10 cellular contexts compared by ENCODE assay signal in genomic region chr9:126516561-126516935, GRCh38.
A peak's percentile ranks its signal among the peaks of the same experiment; 100 is the strongest.
DNase-seq lines count a peak whose midpoint lies in the region; ATAC-seq and TF ChIP-seq lines count a peak whose summit lies in the region.
"Had no signal": no experiment of that assay in that cellular context is flagged by ENCODE, and none has a peak within 500 bp of the region (broad histone marks: within the 10 kb centered on the region; RNA-seq: fewer than 3 reads in every experiment).

No MANE protein-coding gene starts in this region.

- H3K4me2 ChIP-seq in DND-41 (ENCODE audit: insufficient read depth, low read length) (peak overlapping the region; percentile 59), PC-9 (peak overlapping the region; percentile 68)

- H3K27ac ChIP-seq in DND-41 (ENCODE audit: low read length) (no peak overlapping the region), PC-9 (no peak overlapping the region)
- H3K27ac ChIP-seq: gastrocnemius medialis had no signal

- CTCF ChIA-PET in PC-9 (lab: Charles Lee): no interaction called here

- H3K4me1 Mint-ChIP-seq in effector memory CD8-positive, alpha-beta T cell (ENCODE audit: low read depth in 2 of 2): peaks cover 39 to 45% of the 10 kb centered on the region in 2 donors

- H3K27me3 Mint-ChIP-seq in effector memory CD8-positive, alpha-beta T cell: no peaks in the 10 kb centered on the region

- H3K9me3 ChIP-seq in DND-41 (ENCODE audit: insufficient read depth, low read length, severe bottlenecking): no peaks in the 10 kb centered on the region
- H3K9me3 ChIP-seq in PC-9 (ENCODE audit: insufficient read depth, low read depth): no peaks in the 10 kb centered on the region
- H3K9me3 ChIP-seq: gastrocnemius medialis had no signal

- no peaks in the 10 kb centered on the region for H3K9me3 Mint-ChIP-seq in effector memory CD8-positive, alpha-beta T cell

- no peak overlapping the region for H3K9ac ChIP-seq in DND-41 (ENCODE audit: low read depth, low read length)

- peak overlapping the region; percentile 89 to 93 for H3K27ac Mint-ChIP-seq in effector memory CD8-positive, alpha-beta T cell

- H3K36me3 Mint-ChIP-seq in effector memory CD8-positive, alpha-beta T cell (ENCODE audit: insufficient read depth): no peaks in the 10 kb centered on the region

- no TSS peak for BruUV-seq in PC-9 (replicated peaks; lab: Mats Ljungman, UMichigan)

- H3K4me3 ChIP-seq in DND-41 (ENCODE audit: low read depth in 1 of 2, low read length in 2 of 2) (peak overlapping the region in 1 of 2 experiments; percentile 36; a peak in 1 of 4 replicates), PC-9 (peak overlapping the region; percentile 36; the same call in 1 of the 2 replicates)

- H3K27me3 ChIP-seq in DND-41 (ENCODE audit: insufficient read depth, low read length, poor library complexity) (peaks cover 32% of the 10 kb centered on the region), PC-9 (ENCODE audit: insufficient read depth, low read depth) (peaks cover 51% of the 10 kb centered on the region)

- H2AFZ ChIP-seq in DND-41 (ENCODE audit: low read depth, low read length): no peak overlapping the region
- H2AFZ ChIP-seq in PC-9: no peak overlapping the region

- H3K36me3 ChIP-seq in DND-41 (ENCODE audit: insufficient read depth, low read length): no peaks in the 10 kb centered on the region
- no peaks in the 10 kb centered on the region for H3K36me3 ChIP-seq in PC-9 (ENCODE audit: low read depth)
- H3K36me3 ChIP-seq: gastrocnemius medialis had no signal

- no peaks in the 10 kb centered on the region for H3K9me2 ChIP-seq in PC-9 (ENCODE audit: insufficient read depth)

- H3K4me3 Mint-ChIP-seq in effector memory CD8-positive, alpha-beta T cell: peak overlapping the region; percentile 81 to 91

- POLR2A ChIA-PET in PC-9 (lab: Charles Lee; ENCODE audit: unreplicated experiment): no interaction called here

- no peak for ATAC-seq in DND-41 (ENCODE audit: insufficient read depth, low read depth)
- ATAC-seq in effector memory CD8-positive, alpha-beta T cell (replicated peaks): no peak

- H4K20me1 ChIP-seq in DND-41 (ENCODE audit: insufficient read depth, low read length) (peaks cover 3% of the 10 kb centered on the region; the same call in 1 of the 2 replicates), PC-9 (ENCODE audit: insufficient read depth) (no peaks in the 10 kb centered on the region)

- intact Hi-C loops in PC-9 (cut with micrococcal nuclease; ENCODE audit: unreplicated experiment) (no loop called here), posterior vena cava (cut with DNase I) (no loop called here)

- H3F3A ChIP-seq in PC-9 (ENCODE audit: insufficient read depth, low read depth): 0 out of 2 replicates have a peak, but pooled peaks cover 5% of the 10 kb centered on the region

- peaks cover 16% of the 10 kb centered on the region; the same call in 1 of the 2 replicates for H3K4me1 ChIP-seq in DND-41 (ENCODE audit: insufficient read depth, low read length)
- H3K4me1 ChIP-seq in PC-9 (replicated peaks; ENCODE audit: insufficient read depth): no peaks in the 10 kb centered on the region

- no peak for TF ChIP-seq CTCF in DND-41 (IDR thresholded peaks at IDR 0.05; ENCODE audit: borderline replicate concordance, extremely low read depth, low read length, poor library complexity, severe bottlenecking)
- TF ChIP-seq CTCF in PC-9 (conservative IDR thresholded peaks at IDR 0.05): no peak

- no peak for DNase-seq in DND-41
- no peak for DNase-seq in PC-9
- DNase-seq in effector memory CD8-positive, alpha-beta T cell: no peak
- peak; percentile 44 for DNase-seq in posterior vena cava (ENCODE audit: low spot score)
- DNase-seq in NCI-H2081 treated with DMSO at 0.1 percent for 48 hours (lab: John Stamatoyannopoulos, UW): no peak
- DNase-seq in D341Med (ENCODE audit: low spot score): no peak
- no peak for DNase-seq in DMS 273 treated with DMSO at 0.1 percent for 48 hours (lab: John Stamatoyannopoulos, UW)
- DNase-seq: activated gamma-delta T cell, gastrocnemius medialis, NCI-H1694 had no signal

- no peaks in the 10 kb centered on the region for H3K79me2 ChIP-seq in DND-41 (ENCODE audit: insufficient read depth, low read length)
- no peaks in the 10 kb centered on the region for H3K79me2 ChIP-seq in PC-9 (ENCODE audit: low read depth)
